Comparison of ENCODE assay signal across 16 cellular contexts in genomic region chr9:81694541-81694940, GRCh38. TPM values are rescaled to one million over a fixed set of nuclear protein-coding genes. Genes with fewer than 3 reads are reported as not detected.
DNase-seq lines count a peak whose midpoint lies in the region; ATAC-seq, FAIRE-seq and TF ChIP-seq lines count a peak whose summit lies in the region.
"Had no signal": no experiment of that assay in that cellular context is flagged by ENCODE, and none has a peak within 500 bp of the region (broad histone marks: within the 10 kb centered on the region; RNA-seq: fewer than 3 reads in every experiment).

No MANE protein-coding gene starts in this region.

- H3K9me3 ChIP-seq in HepG2 (ENCODE audit: low read length) (no peaks in the 10 kb centered on the region), right lobe of liver (no peaks in the 10 kb centered on the region), hepatocyte (ENCODE audit: low read depth) (no peaks in the 10 kb centered on the region), smooth muscle cell (replicated peaks; ENCODE audit: low read depth) (no peaks in the 10 kb centered on the region), neuronal stem cell (replicated peaks in 1 of 2; ENCODE audit: control insufficient read depth in 2 of 2, insufficient read depth in 1 of 2, low read depth in 1 of 2, low read length in 2 of 2) (no peaks in the 10 kb centered on the region), T-helper 17 cell (ENCODE audit: control insufficient read depth, low read length, poor library complexity, severe bottlenecking) (no peaks in the 10 kb centered on the region)

- no peak for TF ChIP-seq POLR2A in HepG2 (IDR thresholded peaks at IDR 0.05; ENCODE audit: insufficient read depth in 1 of 2, low read depth in 2 of 2, low read length in 2 of 2)
- TF ChIP-seq POLR2A in right lobe of liver (IDR thresholded peaks at IDR 0.05): no peak

- H2BK15ac ChIP-seq in neuronal stem cell (ENCODE audit: low read length): no peak overlapping the region

- CTCF ChIA-PET in HepG2 (lab: Yijun Ruan, JAX; ENCODE audit: low intra/inter-chr PET ratio, low total read pairs): no interaction called here

- H3K36me3 ChIP-seq in HepG2 (replicated peaks in 1 of 2; ENCODE audit: control insufficient read depth in 1 of 2, insufficient read depth in 2 of 2, low read length in 2 of 2) (no peaks in the 10 kb centered on the region), right lobe of liver (no peaks in the 10 kb centered on the region), hepatocyte (replicated peaks; ENCODE audit: insufficient read depth, low read depth) (no peaks in the 10 kb centered on the region), smooth muscle cell (ENCODE audit: low read depth) (no peaks in the 10 kb centered on the region), neuronal stem cell (replicated peaks in 1 of 2; ENCODE audit: control insufficient read depth in 2 of 2, insufficient read depth in 2 of 2, low read length in 2 of 2) (no peaks in the 10 kb centered on the region)
- H3K36me3 ChIP-seq: BLaER1 had no signal

- BruUV-seq in HepG2 (replicated peaks; lab: Mats Ljungman, UMichigan): no TSS peak

- H4K91ac ChIP-seq in neuronal stem cell (ENCODE audit: low read depth, low read length, poor library complexity): no peak overlapping the region

- no peak for TF ChIP-seq RAD21 in HepG2 (CRISPR knock-in tag; IDR thresholded peaks at IDR 0.05)

- H3K14ac ChIP-seq in neuronal stem cell (ENCODE audit: low read length): no peak overlapping the region

- WGBS in HepG2 (ENCODE audit: low lambda C conversion rate): 18% methylated on average over 7 of the region's 7 CpGs
- 48% methylated on average over 7 of the region's 7 CpGs for WGBS in right lobe of liver (ENCODE audit: insufficient coverage, low coverage, low lambda C conversion rate, missing lambda C conversion rate)
- 11% methylated on average over 7 of the region's 7 CpGs for WGBS in hepatocyte (ENCODE audit: low lambda C conversion rate, missing lambda C conversion rate)
- 27% methylated on average over 7 of the region's 7 CpGs for WGBS in smooth muscle cell (ENCODE audit: low lambda C conversion rate)
- WGBS in neuronal stem cell (ENCODE audit: extremely low coverage in 2 of 2, insufficient read length in 2 of 2, insufficient replicate concordance in 1 of 2), 2 donors: no CpG with 5 or more reads among the region's 7 CpGs

- ATAC-seq in HepG2 (no peak), right lobe of liver (no peak), T-helper 17 cell (no peak)
- no peak for ATAC-seq in activated naive CD8-positive, alpha-beta T cell treated with anti-CD3 and anti-CD28 coated beads, Interleukin-2, amount 50 U/mL, for 24 hours
- ATAC-seq: CD8-positive, alpha-beta T cell had no signal

- H3K79me1 ChIP-seq in neuronal stem cell (ENCODE audit: low read depth, low read length): no peaks in the 10 kb centered on the region

- no peak overlapping the region for H3K4me3 Mint-ChIP-seq in T-helper 17 cell
- H3K4me3 Mint-ChIP-seq in activated naive CD8-positive, alpha-beta T cell treated with anti-CD3 and anti-CD28 coated beads, Interleukin-2, amount 50 U/mL, for 24 hours: no peak overlapping the region
- no peak overlapping the region for H3K4me3 Mint-ChIP-seq in nephron progenitor cell
- H3K4me3 Mint-ChIP-seq: CD8-positive, alpha-beta T cell had no signal

- peak overlapping the region; percentile 14 for H3K4me2 ChIP-seq in HepG2 (ENCODE audit: low read depth, low read length)
- H3K4me2 ChIP-seq in hepatocyte: peak overlapping the region; percentile 59
- H3K4me2 ChIP-seq in smooth muscle cell: peak overlapping the region; percentile 66
- no peak overlapping the region for H3K4me2 ChIP-seq in neuronal stem cell (ENCODE audit: insufficient read depth, low read length, poor library complexity, severe bottlenecking)
- H3K4me2 ChIP-seq: BLaER1 had no signal

- FAIRE-seq in HepG2 (lab: Jason Lieb, UNC): no peak
- FAIRE-seq: GM19239 had no signal

- H3K4me1 ChIP-seq in HepG2 (ENCODE audit: insufficient read depth, low read length) (peaks cover 19% of the 10 kb centered on the region), right lobe of liver (no peaks in the 10 kb centered on the region), hepatocyte (ENCODE audit: insufficient read depth) (peaks cover 19% of the 10 kb centered on the region), smooth muscle cell (ENCODE audit: low read depth) (peaks cover 23% of the 10 kb centered on the region), neuronal stem cell (ENCODE audit: control insufficient read depth in 2 of 2, insufficient read depth in 1 of 2, low read depth in 1 of 2, low read length in 2 of 2) (peaks cover 0 to 7% of the 10 kb centered on the region in 2 donors)

- H2BK12ac ChIP-seq in neuronal stem cell (ENCODE audit: low read length): no peak overlapping the region

- H3K9me3 Mint-ChIP-seq in activated naive CD8-positive, alpha-beta T cell treated with anti-CD3 and anti-CD28 coated beads, Interleukin-2, amount 50 U/mL, for 24 hours: no peaks in the 10 kb centered on the region
- no peaks in the 10 kb centered on the region for H3K9me3 Mint-ChIP-seq in nephron progenitor cell
- H3K9me3 Mint-ChIP-seq: CD8-positive, alpha-beta T cell; H9 had no signal

- H3K79me2 ChIP-seq in HepG2 (ENCODE audit: insufficient read depth, low read length) (no peaks in the 10 kb centered on the region), hepatocyte (no peaks in the 10 kb centered on the region), smooth muscle cell (ENCODE audit: low read depth) (no peaks in the 10 kb centered on the region)

- H3K23ac ChIP-seq in neuronal stem cell (ENCODE audit: low read depth, low read length, poor library complexity): no peak overlapping the region

- no peak overlapping the region for H2BK5ac ChIP-seq in neuronal stem cell (ENCODE audit: low read length)

- H3K4ac ChIP-seq in neuronal stem cell (ENCODE audit: low read length): no peak overlapping the region

- peaks cover 20% of the 10 kb centered on the region for H3F3A ChIP-seq in smooth muscle cell (ENCODE audit: low read depth)

- intact Hi-C loops in HepG2 (cut with micrococcal nuclease; ENCODE audit: unreplicated experiment): no loop called here
- intact Hi-C loops in right lobe of liver (cut with DNase I): no loop called here

- H3K9ac ChIP-seq in HepG2 (ENCODE audit: insufficient read depth, low read depth, low read length): no peak overlapping the region
- no peak overlapping the region for H3K9ac ChIP-seq in smooth muscle cell (ENCODE audit: low read depth)
- H3K9ac ChIP-seq in neuronal stem cell (ENCODE audit: low read depth, low read length, poor library complexity): no peak overlapping the region
- H3K9ac ChIP-seq: BLaER1 had no signal

- DNase-seq in HepG2 (ENCODE audit: low spot score) (no peak), right lobe of liver (no peak), hepatocyte (ENCODE audit: low spot score) (no peak), smooth muscle cell (lab: John Stamatoyannopoulos, UW; ENCODE audit: unreplicated experiment) (no peak), neuronal stem cell (ENCODE audit: low spot score) (no peak), T-helper 17 cell (no peak), nephron progenitor cell (no peak)
- no peak for DNase-seq in activated naive CD8-positive, alpha-beta T cell treated with anti-CD3 and anti-CD28 coated beads, Interleukin-2, amount 50 U/mL, for 24 hours
- DNase-seq: CD8-positive, alpha-beta T cell; H9; KBM-7; NCI-H1436 treated with DMSO at 0.1 percent for 48 hours; NCI-H2081; NCI-H510A treated with DMSO at 0.1 percent for 48 hours had no signal

- H2BK120ac ChIP-seq in neuronal stem cell (ENCODE audit: low read depth, low read length): no peak overlapping the region

- H3K27me3 Mint-ChIP-seq in T-helper 17 cell: peaks cover 11% of the 10 kb centered on the region
- H3K27me3 Mint-ChIP-seq in activated naive CD8-positive, alpha-beta T cell treated with anti-CD3 and anti-CD28 coated beads, Interleukin-2, amount 50 U/mL, for 24 hours: peaks cover 26% of the 10 kb centered on the region
- peaks cover 27% of the 10 kb centered on the region for H3K27me3 Mint-ChIP-seq in nephron progenitor cell (ENCODE audit: low read depth, poor library complexity)

- no peak overlapping the region for H2AFZ ChIP-seq in HepG2 (ENCODE audit: low read length)
- H2AFZ ChIP-seq in hepatocyte: peak overlapping the region; percentile 1
- H2AFZ ChIP-seq in smooth muscle cell (ENCODE audit: low read depth): no peak overlapping the region
- H2AFZ ChIP-seq in neuronal stem cell (ENCODE audit: low read length): no peak overlapping the region

- no peak overlapping the region for H4K8ac ChIP-seq in neuronal stem cell (ENCODE audit: low read depth, low read length)

- H3K27me3 ChIP-seq in HepG2 (ENCODE audit: control insufficient read depth in 1 of 2, insufficient read depth in 2 of 2, low read length in 2 of 2): peaks cover 0 to 13% of the 10 kb centered on the region in 2 experiments; a peak in 3 of 5 replicates
- H3K27me3 ChIP-seq in right lobe of liver: no peaks in the 10 kb centered on the region
- no peaks in the 10 kb centered on the region for H3K27me3 ChIP-seq in hepatocyte
- H3K27me3 ChIP-seq in smooth muscle cell (ENCODE audit: low read depth): no peaks in the 10 kb centered on the region
- peaks cover 0 to 37% (median 5%) of the 10 kb centered on the region in 3 experiments for H3K27me3 ChIP-seq in neuronal stem cell (ENCODE audit: control insufficient read depth in 3 of 3, insufficient read depth in 3 of 3, low read depth in 1 of 3, low read length in 3 of 3)

- no peak overlapping the region for H3K4me3 ChIP-seq in HepG2 (replicated peaks in 1 of 3; ENCODE audit: insufficient read depth in 1 of 3, low read depth in 2 of 3, low read length in 3 of 3)
- no peak overlapping the region for H3K4me3 ChIP-seq in right lobe of liver
- H3K4me3 ChIP-seq in hepatocyte: no peak overlapping the region
- peak overlapping the region; percentile 24 for H3K4me3 ChIP-seq in smooth muscle cell
- H3K4me3 ChIP-seq in neuronal stem cell (ENCODE audit: low read length in 2 of 2): no peak overlapping the region
- H3K4me3 ChIP-seq: BLaER1 had no signal

- no peaks in the 10 kb centered on the region for H3K9me2 ChIP-seq in hepatocyte (replicated peaks; ENCODE audit: insufficient read depth)

- H3K27ac ChIP-seq in HepG2 (ENCODE audit: extremely low read length, insufficient read depth, low read length) (no peak overlapping the region), right lobe of liver (no peak overlapping the region), hepatocyte (peak overlapping the region; percentile 1), smooth muscle cell (ENCODE audit: low read depth) (no peak overlapping the region), neuronal stem cell (replicated peaks; ENCODE audit: low read length) (no peak overlapping the region)
- H3K27ac ChIP-seq: BLaER1 had no signal

- TF ChIP-seq EP300 in HepG2 (IDR thresholded peaks at IDR 0.05; ENCODE audit: low read depth in 2 of 2, low read length in 2 of 2) (no peak), HepG2 (CRISPR knock-in tag; IDR thresholded peaks at IDR 0.05; ENCODE audit: borderline replicate concordance) (no peak)

- no peak overlapping the region for H2AK5ac ChIP-seq in neuronal stem cell (ENCODE audit: low read depth, low read length)

- peaks cover 3% of the 10 kb centered on the region for H3K4me1 Mint-ChIP-seq in T-helper 17 cell
- H3K4me1 Mint-ChIP-seq in activated naive CD8-positive, alpha-beta T cell treated with anti-CD3 and anti-CD28 coated beads, Interleukin-2, amount 50 U/mL, for 24 hours: peaks cover 12% of the 10 kb centered on the region
- H3K4me1 Mint-ChIP-seq in nephron progenitor cell: peaks cover 30% of the 10 kb centered on the region

- H3K36me3 Mint-ChIP-seq in T-helper 17 cell (ENCODE audit: low read depth): no peaks in the 10 kb centered on the region
- no peaks in the 10 kb centered on the region for H3K36me3 Mint-ChIP-seq in activated naive CD8-positive, alpha-beta T cell treated with anti-CD3 and anti-CD28 coated beads, Interleukin-2, amount 50 U/mL, for 24 hours (ENCODE audit: low read depth)
- no peaks in the 10 kb centered on the region for H3K36me3 Mint-ChIP-seq in nephron progenitor cell (ENCODE audit: low read depth)

- no peak overlapping the region for H3K18ac ChIP-seq in neuronal stem cell (ENCODE audit: low read length)

- in situ Hi-C loops in HepG2 (cut with HindIII; ENCODE audit: extremely low pct_ligation_motif_present, low pct_unique_long_range_greater_than_20kb): no loop called here

- TF ChIP-seq CTCF in HepG2 (CRISPR knock-in tag; IDR thresholded peaks at IDR 0.05) (no peak), right lobe of liver (IDR thresholded peaks at IDR 0.05) (no peak), hepatocyte (IDR thresholded peaks at IDR 0.05; ENCODE audit: poor library complexity) (no peak), smooth muscle cell (IDR thresholded peaks at IDR 0.05; ENCODE audit: borderline replicate concordance, insufficient read depth, poor library complexity, severe bottlenecking) (no peak), nephron progenitor cell (IDR thresholded peaks at IDR 0.05) (no peak)

- no peaks in the 10 kb centered on the region for H4K20me1 ChIP-seq in HepG2 (ENCODE audit: insufficient read depth, low read length)
- H4K20me1 ChIP-seq in hepatocyte (ENCODE audit: insufficient read depth, poor library complexity, severe bottlenecking): no peaks in the 10 kb centered on the region
- no peaks in the 10 kb centered on the region for H4K20me1 ChIP-seq in smooth muscle cell (ENCODE audit: low read depth)
- H4K20me1 ChIP-seq: BLaER1 had no signal

- POLR2A ChIA-PET in HepG2 (lab: Yijun Ruan, JAX): no interaction called here

- no peak overlapping the region for H3K27ac Mint-ChIP-seq in T-helper 17 cell
- no peak overlapping the region for H3K27ac Mint-ChIP-seq in activated naive CD8-positive, alpha-beta T cell treated with anti-CD3 and anti-CD28 coated beads, Interleukin-2, amount 50 U/mL, for 24 hours
- no peak overlapping the region for H3K27ac Mint-ChIP-seq in nephron progenitor cell
- H3K27ac Mint-ChIP-seq: CD8-positive, alpha-beta T cell had no signal

RNA-seq across cellular contexts. Expression of gene TLE1, which starts 5.2 kb away (rescaled TPM):
- total RNA-seq in HepG2 (2016; rRNA removed; fragmentation: Illumina TruSeq; extraction: Trizol) (30.7 and 35.9 TPM in 2 replicates), right lobe of liver (10 to 100 TPM; 31.9 to 62.9 (median 58.0) TPM), hepatocyte (100 TPM in 2 replicates), smooth muscle cell (25.5 and 32.5 TPM in 2 replicates), T-helper 17 cell (1 to 10 TPM; 2.2 to 3.4 TPM)
- 10.5 and 15.5 TPM in 2 replicates for total RNA-seq in HepG2 (2016; cell fraction: cytosol; rRNA removed; fragmentation: Illumina TruSeq; extraction: Trizol; ENCODE audit: low read depth)
- 28.4 and 35.8 TPM in 2 replicates for total RNA-seq in HepG2 (2016; cell fraction: insoluble cytoplasmic fraction; rRNA removed; fragmentation: Illumina TruSeq; extraction: Trizol)
- total RNA-seq in HepG2 (2016; cell fraction: membrane; rRNA removed; fragmentation: Illumina TruSeq; extraction: Trizol): 21.3 and 25.1 TPM in 2 replicates
- 32.7 and 35.7 TPM in 2 replicates for total RNA-seq in HepG2 (2016; cell fraction: nucleus; rRNA removed; fragmentation: Illumina TruSeq; extraction: Trizol)
- polyA plus RNA-seq in HepG2 (2011; rRNA removed) (109 and 121 TPM in 2 replicates), hepatocyte (117 TPM in 2 replicates), smooth muscle cell (35.2 and 41.9 TPM in 2 replicates)
- 81.0 and 82.2 TPM in 2 replicates for polyA plus RNA-seq in HepG2 (2011; cell fraction: cytosol; rRNA removed)
- 88.7 and 102 TPM in 2 replicates for polyA plus RNA-seq in HepG2 (2011; cell fraction: nucleus; rRNA removed)
- 76.2 and 83.2 TPM in 2 replicates for polyA plus RNA-seq in HepG2 (2012)
- polyA plus RNA-seq in HepG2 (2016; cell fraction: cytosol; fragmentation: Illumina TruSeq; extraction: Trizol; ENCODE audit: low read depth): 5.7 and 6.0 TPM in 2 replicates
- 37.9 and 46.7 TPM in 2 replicates for polyA plus RNA-seq in HepG2 (2016; cell fraction: insoluble cytoplasmic fraction; fragmentation: Illumina TruSeq; extraction: Trizol; ENCODE audit: low read depth)
- polyA plus RNA-seq in HepG2 (2016; cell fraction: membrane; fragmentation: Illumina TruSeq; extraction: Trizol; ENCODE audit: low read depth): 16.5 and 18.0 TPM in 2 replicates
- polyA plus RNA-seq in HepG2 (2016; cell fraction: nucleus; fragmentation: Illumina TruSeq; extraction: Trizol; ENCODE audit: insufficient read depth, low read depth): 51.4 and 59.9 TPM in 2 replicates
- polyA minus RNA-seq in HepG2 (2011; rRNA and poly(A)+ RNA removed; ENCODE audit: low replicate concordance): 0.94 and 127 TPM in 2 replicates
- polyA minus RNA-seq in HepG2 (2011; cell fraction: cytosol; rRNA and poly(A)+ RNA removed): 63.4 and 65.8 TPM in 2 replicates
- polyA minus RNA-seq in HepG2 (2011; cell fraction: nucleus; rRNA and poly(A)+ RNA removed): 111 and 120 TPM in 2 replicates
- polyA plus RNA-seq in neuronal stem cell (2013, experiment 1 of 2): 24.3 TPM
- polyA plus RNA-seq in neuronal stem cell (2013, experiment 2 of 2): 24.4 TPM
